In genomic region chr5:91189480-91190332, GRCh38 we compare ENCODE assay signal across 8 cellular contexts.
DNase-seq lines count a peak whose midpoint lies in the region; ATAC-seq and TF ChIP-seq lines count a peak whose summit lies in the region.

No MANE protein-coding gene starts in this region.

- intact Hi-C loops in prostate gland (cut with DNase I), result no loop called here

- no peaks in the 10 kb centered on the region for H3K27me3 ChIP-seq in prostate gland (replicated peaks; ENCODE audit: insufficient read depth)

- H3K36me3 ChIP-seq in prostate gland, result no peaks in the 10 kb centered on the region

- TF ChIP-seq CTCF in fibroblast of pulmonary artery (IDR thresholded peaks at IDR 0.05; ENCODE audit: low read length, missing control alignments) (no peak), prostate gland (IDR thresholded peaks at IDR 0.05) (no peak)

- ATAC-seq in HG02938 (IDR thresholded peaks at IDR 0.05; ENCODE audit: unreplicated experiment), result no peak

- TF ChIP-seq POLR2A in prostate gland (IDR thresholded peaks at IDR 0.05), result no peak

- no peaks in the 10 kb centered on the region for H3K9me3 ChIP-seq in prostate gland

- no peaks in the 10 kb centered on the region for H3K4me1 ChIP-seq in prostate gland (replicated peaks)

- DNase-seq in GM04504 (ENCODE audit: low read depth) (peak; percentile 75), LHCN-M2 (ENCODE audit: low read depth) (peak; percentile 82), fibroblast of pulmonary artery (ENCODE audit: low read depth) (peak; percentile 94), prostate gland (ENCODE audit: low spot score) (no peak), NCI-H1092 treated with DMSO at 0.1 percent for 48 hours (lab: John Stamatoyannopoulos, UW) (no peak), cerebellum (ENCODE audit: low spot score) (no peak)
- no peak for DNase-seq in activated CD4-positive, alpha-beta T cell treated with anti-CD3 and anti-CD28 coated beads for 4 hours

- peak overlapping the region; percentile 35 to 38 for H3K27ac ChIP-seq in prostate gland

- no peak overlapping the region for H3K4me3 ChIP-seq in fibroblast of pulmonary artery (replicated peaks; ENCODE audit: low read depth, low read length)
- H3K4me3 ChIP-seq in prostate gland, result no peak overlapping the region

- WGBS in prostate gland, result 38% methylated on average over 8 of the region's 8 CpGs

Comparison
In these comparisons a context has a peak if more than half of its experiments do, and no peak if none do; other contexts are left out.
1. DNase-seq: peak in GM04504 (single experiment), LHCN-M2 (single experiment) and fibroblast of pulmonary artery (single experiment); none in prostate gland (single experiment), NCI-H1092 treated with DMSO at 0.1 percent for 48 hours (single experiment), cerebellum (single experiment) and activated CD4-positive, alpha-beta T cell treated with anti-CD3 and anti-CD28 coated beads for 4 hours (0 of 2).